3 cellular contexts compared by ENCODE assay signal in genomic region chr4:25925486-25926201, GRCh38.
TF ChIP-seq lines count a peak whose summit lies in the region.

No MANE protein-coding gene starts in this region.

TF ChIP-seq in SK-N-SH, 30 proteins besides CTCF, POLR2A, EP300 and RAD21:
- TF ChIP-seq REST (IDR thresholded peaks at IDR 0.05; ENCODE audit: low read depth, low read length) (no peak), SMC3 (IDR thresholded peaks at IDR 0.05; ENCODE audit: low read depth, low read length) (peak; percentile 41)
TF ChIP-seq in SK-N-SH: peak in this region for 1.

TF ChIP-seq in SK-N-SH treated with all-trans-retinoic acid at 6 μM for 48 hours, 23 proteins besides CTCF, POLR2A, EP300 and RAD21 (continued from another document):
- TF ChIP-seq PATZ1 (CRISPR knock-in tag; IDR thresholded peaks at IDR 0.05; ENCODE audit: borderline replicate concordance) = no peak
- no peak for TF ChIP-seq ZFP30 (CRISPR knock-in tag; IDR thresholded peaks at IDR 0.05)
- no peak for TF ChIP-seq ZNF70 (CRISPR knock-in tag; IDR thresholded peaks at IDR 0.05)
- no peak for TF ChIP-seq ARNTL (CRISPR knock-in tag; IDR thresholded peaks at IDR 0.05; ENCODE audit: borderline replicate concordance, low read depth)
- no peak for TF ChIP-seq ESRRG (CRISPR knock-in tag; IDR thresholded peaks at IDR 0.05)
- TF ChIP-seq ZC3H10 (CRISPR knock-in tag; IDR thresholded peaks at IDR 0.05) = no peak
- TF ChIP-seq ISL1 (CRISPR knock-in tag; IDR thresholded peaks at IDR 0.05) = no peak
- no peak for TF ChIP-seq ZNF8 (CRISPR knock-in tag; IDR thresholded peaks at IDR 0.05)
- no peak for TF ChIP-seq ZFP3 (CRISPR knock-in tag; IDR thresholded peaks at IDR 0.05)
- TF ChIP-seq PPARA (CRISPR knock-in tag; IDR thresholded peaks at IDR 0.05; ENCODE audit: borderline replicate concordance) = no peak
- TF ChIP-seq BACH2 (CRISPR knock-in tag; IDR thresholded peaks at IDR 0.05; ENCODE audit: borderline replicate concordance) = no peak
- no peak for TF ChIP-seq CSRNP3 (CRISPR knock-in tag; IDR thresholded peaks at IDR 0.05)
- TF ChIP-seq GLIS3 (CRISPR knock-in tag; IDR thresholded peaks at IDR 0.05) = no peak

TF ChIP-seq in GM23338, 12 proteins besides CTCF, POLR2A, EP300 and RAD21 (continued from another document):
- TF ChIP-seq EZH2phosphoT487 (IDR thresholded peaks at IDR 0.05; ENCODE audit: unreplicated experiment) (no peak), CREB1 (CRISPR knock-in tag; IDR thresholded peaks at IDR 0.05; ENCODE audit: low read depth) (no peak), EZH2 (IDR thresholded peaks at IDR 0.05; ENCODE audit: low read depth, unreplicated experiment) (no peak), REST (IDR thresholded peaks at IDR 0.05; ENCODE audit: unreplicated experiment) (no peak), ZNF114 (CRISPR knock-in tag; IDR thresholded peaks at IDR 0.05) (no peak), JUNB (IDR thresholded peaks at IDR 0.05; ENCODE audit: unreplicated experiment) (no peak), ETS1 (IDR thresholded peaks at IDR 0.05) (no peak), ZNF462 (CRISPR knock-in tag; IDR thresholded peaks at IDR 0.05) (no peak), STAT1 (IDR thresholded peaks at IDR 0.05; ENCODE audit: unreplicated experiment) (no peak)
